Comparison of ENCODE assay signal across 13 cellular contexts in genomic region chr11:84922212-84922805, GRCh38.
A peak's percentile ranks its signal among the peaks of the same experiment; 100 is the strongest.
DNase-seq lines count a peak whose midpoint lies in the region; ATAC-seq and TF ChIP-seq lines count a peak whose summit lies in the region.
"Had no signal": no experiment of that assay in that cellular context is flagged by ENCODE, and none has a peak within 500 bp of the region (broad histone marks: within the 10 kb centered on the region; RNA-seq: fewer than 3 reads in every experiment).

No MANE protein-coding gene starts in this region.

- H3K36me3 ChIP-seq in adipocyte (ENCODE audit: control insufficient read depth, insufficient read depth, low read length, severe bottlenecking) (no peaks in the 10 kb centered on the region), psoas muscle (ENCODE audit: insufficient read depth in 1 of 2, low read depth in 1 of 2) (no peaks in the 10 kb centered on the region)
- H3K36me3 ChIP-seq: BLaER1, ovary had no signal

- WGBS in right cardiac atrium, result 20% methylated on average over 7 of the region's 7 CpGs
- 12 to 17% (median 17%) methylated on average over 7 of the region's 7 CpGs for WGBS in psoas muscle, 3 donors

- intact Hi-C loops in right cardiac atrium (cut with DNase I), result no loop called here
- intact Hi-C loops in psoas muscle (cut with DNase I), result no loop called here

- TF ChIP-seq CTCF in psoas muscle (IDR thresholded peaks at IDR 0.05), result no peak

- DNase-seq in ELF-1 (ENCODE audit: low read depth, low spot score) (peak; percentile 10), adipocyte (ENCODE audit: low read depth) (peak; percentile 57), right cardiac atrium (no peak), psoas muscle (no peak), NCI-H69 (lab: John Stamatoyannopoulos, UW) (no peak), NCI-H226 (no peak)
- no peak for DNase-seq in activated T-cell treated with anti-CD3 and anti-CD28 coated beads, Interleukin-2, amount 50 U/mL, for 1 hour
- DNase-seq: activated CD8-positive, alpha-beta memory T cell treated with anti-CD3 and anti-CD28 coated beads, Interleukin-2, amount 50 U/mL, for 4 hours; activated naive CD8-positive, alpha-beta T cell treated with anti-CD3 and anti-CD28 coated beads, Interleukin-2, amount 50 U/mL, for 24 hours; NCI-H2029; ovary had no signal

- H3K4me1 ChIP-seq in adipocyte (ENCODE audit: control insufficient read depth, insufficient read depth, low read length), result peaks cover 11% of the 10 kb centered on the region
- H3K4me1 ChIP-seq in right cardiac atrium (ENCODE audit: control insufficient read depth, insufficient read depth, low read length), result peaks cover 2% of the 10 kb centered on the region
- peaks cover 3% of the 10 kb centered on the region for H3K4me1 ChIP-seq in psoas muscle
- H3K4me1 ChIP-seq: BLaER1 had no signal

- H3K27me3 ChIP-seq in adipocyte (replicated peaks; ENCODE audit: control insufficient read depth, insufficient read depth, low read length) (no peaks in the 10 kb centered on the region), right cardiac atrium (ENCODE audit: control insufficient read depth, insufficient read depth) (no peaks in the 10 kb centered on the region), psoas muscle (ENCODE audit: insufficient read depth in 3 of 3, low read length in 2 of 3) (no peaks in the 10 kb centered on the region)
- H3K27me3 ChIP-seq: BLaER1, ovary had no signal

- peaks cover 4% of the 10 kb centered on the region for H3K9me3 ChIP-seq in adipocyte (ENCODE audit: control insufficient read depth, low read length)
- no peaks in the 10 kb centered on the region for H3K9me3 ChIP-seq in right cardiac atrium (ENCODE audit: control insufficient read depth, low read length)
- H3K9me3 ChIP-seq in psoas muscle, result no peaks in the 10 kb centered on the region
- H3K9me3 ChIP-seq: BLaER1, ovary had no signal

- H3K4me3 ChIP-seq in adipocyte (ENCODE audit: low read length) (peak overlapping the region; percentile 4), right cardiac atrium (ENCODE audit: low read length) (peak overlapping the region; percentile 43), psoas muscle (peak overlapping the region; percentile 37)
- H3K4me3 ChIP-seq: BLaER1, ovary had no signal

- H3K27ac ChIP-seq in right cardiac atrium (ENCODE audit: low read length), result no peak overlapping the region
- no peak overlapping the region for H3K27ac ChIP-seq in psoas muscle
- H3K27ac ChIP-seq: BLaER1, ovary had no signal

- H3K9ac ChIP-seq in adipocyte (ENCODE audit: low read length), result no peak overlapping the region
- H3K9ac ChIP-seq: BLaER1 had no signal

- ATAC-seq in right cardiac atrium, result no peak
- no peak for ATAC-seq in psoas muscle
- no peak for ATAC-seq in HG03159 (IDR thresholded peaks at IDR 0.05; ENCODE audit: unreplicated experiment)
- ATAC-seq: activated naive CD8-positive, alpha-beta T cell treated with anti-CD3 and anti-CD28 coated beads, Interleukin-2, amount 50 U/mL, for 24 hours had no signal

Comparison
In these comparisons a context has a peak if more than half of its experiments do, and no peak if none do; other contexts are left out.
1. DNase-seq: peak in ELF-1 (single experiment) and adipocyte (single experiment); none in right cardiac atrium (0 of 3), psoas muscle (0 of 2), NCI-H69 (single experiment), NCI-H226 (single experiment) and activated T-cell treated with anti-CD3 and anti-CD28 coated beads, Interleukin-2, amount 50 U/mL, for 1 hour (single experiment).
2. Peak in every context shown above with its lines, with median percentiles within 50 percentile points of each other: H3K4me3 ChIP-seq.